7 cellular contexts compared by ENCODE assay signal in genomic region chr1:61077676-61078521, GRCh38. TPM values are rescaled to one million over a fixed set of nuclear protein-coding genes. Genes with fewer than 3 reads are reported as not detected.
DNase-seq lines count a peak whose midpoint lies in the region; ATAC-seq and TF ChIP-seq lines count a peak whose summit lies in the region.

No MANE protein-coding gene starts in this region.

- H3K27me3 Mint-ChIP-seq in central memory CD8-positive, alpha-beta T cell = no peaks in the 10 kb centered on the region

- peak overlapping the region; percentile 94 for H3K4me2 ChIP-seq in smooth muscle cell

- WGBS in smooth muscle cell (ENCODE audit: low lambda C conversion rate) = 3% methylated on average over 19 of the region's 19 CpGs

- H3F3A ChIP-seq in smooth muscle cell (ENCODE audit: low read depth) = peaks cover 32% of the 10 kb centered on the region

- H4K20me1 ChIP-seq in smooth muscle cell (ENCODE audit: low read depth) = no peaks in the 10 kb centered on the region

- peak; percentile 98 for DNase-seq in NCI-H2227 treated with DMSO at 0.1 percent for 48 hours (lab: John Stamatoyannopoulos, UW)
- DNase-seq in central memory CD8-positive, alpha-beta T cell (ENCODE audit: low spot score in 2 of 2) = peak; percentile 73 to 86
- DNase-seq in inferior parietal cortex (ENCODE audit: extremely low spot score) = peak; percentile 100
- no peak for DNase-seq in smooth muscle cell (lab: John Stamatoyannopoulos, UW; ENCODE audit: unreplicated experiment)

- peak; percentile 76 for ATAC-seq in GM18517 (IDR thresholded peaks at IDR 0.05; ENCODE audit: unreplicated experiment)
- ATAC-seq in HG03159 (IDR thresholded peaks at IDR 0.05; ENCODE audit: unreplicated experiment) = peak; percentile 57
- ATAC-seq in central memory CD8-positive, alpha-beta T cell (replicated peaks; ENCODE audit: extremely low read depth, poor library complexity, severe bottlenecking) = peak; percentile 70

- no peaks in the 10 kb centered on the region for H3K79me2 ChIP-seq in smooth muscle cell (ENCODE audit: low read depth)

- H3K27me3 ChIP-seq in smooth muscle cell (ENCODE audit: low read depth) = no peaks in the 10 kb centered on the region

- TF ChIP-seq CTCF in WI38 (IDR thresholded peaks at IDR 0.05; ENCODE audit: low read depth, low read length) (no peak), smooth muscle cell (IDR thresholded peaks at IDR 0.05; ENCODE audit: borderline replicate concordance, insufficient read depth, poor library complexity, severe bottlenecking) (no peak)

- peaks cover 33% of the 10 kb centered on the region for H3K4me1 ChIP-seq in smooth muscle cell (ENCODE audit: low read depth)

- peak overlapping the region; percentile 60 for H3K4me3 ChIP-seq in WI38 (ENCODE audit: low read depth, low read length)
- peak overlapping the region; percentile 80 for H3K4me3 ChIP-seq in smooth muscle cell

- H3K27ac Mint-ChIP-seq in central memory CD8-positive, alpha-beta T cell (ENCODE audit: low read depth) = peak overlapping the region; percentile 98

- H3K9me3 ChIP-seq in smooth muscle cell (replicated peaks; ENCODE audit: low read depth) = no peaks in the 10 kb centered on the region

- H3K4me3 Mint-ChIP-seq in central memory CD8-positive, alpha-beta T cell = peak overlapping the region; percentile 92

- no peaks in the 10 kb centered on the region for H3K9me3 Mint-ChIP-seq in central memory CD8-positive, alpha-beta T cell

- peaks cover 45% of the 10 kb centered on the region for H3K4me1 Mint-ChIP-seq in central memory CD8-positive, alpha-beta T cell

- peak overlapping the region; percentile 89 for H2AFZ ChIP-seq in smooth muscle cell (ENCODE audit: low read depth)

- peaks cover 17% of the 10 kb centered on the region for H3K36me3 Mint-ChIP-seq in central memory CD8-positive, alpha-beta T cell (ENCODE audit: insufficient read depth)

- peak overlapping the region; percentile 48 for H3K27ac ChIP-seq in smooth muscle cell (ENCODE audit: low read depth)

- H3K36me3 ChIP-seq in smooth muscle cell (ENCODE audit: low read depth) = no peaks in the 10 kb centered on the region

- peak overlapping the region; percentile 23 for H3K9ac ChIP-seq in smooth muscle cell (ENCODE audit: low read depth)

RNA-seq across cellular contexts. Expression of gene NFIA, which starts 4.5 kb away (rescaled TPM):
- total RNA-seq in smooth muscle cell = 5.4 and 6.2 TPM in 2 replicates
- polyA plus RNA-seq in smooth muscle cell = 5.0 and 7.6 TPM in 2 replicates
